Comparison of ENCODE assay signal across 10 cellular contexts in genomic region chr3:46848271-46849097, GRCh38. TPM values are rescaled to one million over a fixed set of nuclear protein-coding genes. Genes with fewer than 3 reads are reported as not detected.
A peak's percentile ranks its signal among the peaks of the same experiment; 100 is the strongest.
DNase-seq lines count a peak whose midpoint lies in the region; ATAC-seq and TF ChIP-seq lines count a peak whose summit lies in the region.
"Had no signal": no experiment of that assay in that cellular context is flagged by ENCODE, and none has a peak within 500 bp of the region (broad histone marks: within the 10 kb centered on the region; RNA-seq: fewer than 3 reads in every experiment).

No MANE protein-coding gene starts in this region.

- H3K27me3 ChIP-seq in SJSA1 (replicated peaks), result no peaks in the 10 kb centered on the region

- intact Hi-C loops in sciatic nerve (cut with DNase I), result no loop called here

- ATAC-seq in sciatic nerve (no peak), HG03354 (IDR thresholded peaks at IDR 0.05; ENCODE audit: poor library complexity, severe bottlenecking, unreplicated experiment) (no peak)

- no peak overlapping the region for H3K27ac ChIP-seq in SJSA1
- H3K27ac ChIP-seq: A549 had no signal

- no peaks in the 10 kb centered on the region for H3K9me3 ChIP-seq in SJSA1 (replicated peaks)
- H3K9me3 ChIP-seq: A549 had no signal

- H3K4me1 ChIP-seq in SJSA1 (replicated peaks), result peaks cover 16% of the 10 kb centered on the region
- H3K4me1 ChIP-seq: A549 had no signal

- H3K4me3 ChIP-seq in SJSA1 (no peak overlapping the region), fibroblast of the aortic adventitia (ENCODE audit: low read depth, low read length) (no peak overlapping the region)
- H3K4me3 ChIP-seq: A549 had no signal

- peak; percentile 69 for TF ChIP-seq CTCF in fibroblast of the aortic adventitia (IDR thresholded peaks at IDR 0.05; ENCODE audit: insufficient read depth, low read length)

- DNase-seq in DMS53 (lab: John Stamatoyannopoulos, UW) (peak; percentile 5), DMS53 treated with DMSO at 0.1 percent for 48 hours (lab: John Stamatoyannopoulos, UW; ENCODE audit: unreplicated experiment) (no peak), SJSA1 (ENCODE audit: low read depth in 1 of 2, low spot score in 2 of 2) (peak; percentile 10 to 51), fibroblast of the aortic adventitia (ENCODE audit: low read depth) (peak; percentile 94), sciatic nerve (ENCODE audit: low spot score) (peak; percentile 58), NCI-H510A treated with DMSO at 0.1 percent for 48 hours (lab: John Stamatoyannopoulos, UW) (no peak), NOMO-1 treated with DMSO at 0.1 percent for 48 hours (lab: John Stamatoyannopoulos, UW; ENCODE audit: unreplicated experiment) (no peak)

- H3K36me3 ChIP-seq in SJSA1, result no peaks in the 10 kb centered on the region

RNA-seq across cellular contexts. Expression of gene MYL3, which starts 14.8 kb away (rescaled TPM):
- total RNA-seq in SJSA1 (2014; rRNA removed; shearing (Covaris generic)), result not detected in 2 replicates
- total RNA-seq in fibroblast of the aortic adventitia (ENCODE audit: low replicate concordance) (not detected in 2 replicates), sciatic nerve (3.3 TPM)
- total RNA-seq: T-helper 2 cell treated with Interferon-gamma antibody and Interleukin-4, amounts not matched to agents 100 ng/mL and 5 ng/mL, for 36 hours had no signal

RNA-seq across cellular contexts. Expression of gene PTH1R, which starts 29.0 kb away (rescaled TPM):
- not detected in 2 replicates for total RNA-seq in SJSA1 (2014; rRNA removed; shearing (Covaris generic))
- total RNA-seq in fibroblast of the aortic adventitia (ENCODE audit: low replicate concordance) (0.16 TPM in 1 of 2 replicates, not detected in the other), sciatic nerve (6.6 TPM)
- total RNA-seq: T-helper 2 cell treated with Interferon-gamma antibody and Interleukin-4, amounts not matched to agents 100 ng/mL and 5 ng/mL, for 36 hours had no signal

Comparison
In these comparisons a context has a peak if more than half of its experiments do, and no peak if none do; other contexts are left out.
1. DNase-seq: peak in DMS53 (single experiment), SJSA1 (2 of 2), fibroblast of the aortic adventitia (single experiment) and sciatic nerve (single experiment); none in DMS53 treated with DMSO at 0.1 percent for 48 hours (single experiment), NCI-H510A treated with DMSO at 0.1 percent for 48 hours (single experiment) and NOMO-1 treated with DMSO at 0.1 percent for 48 hours (single experiment).